22 cellular contexts compared by ENCODE assay signal in the genomic region with DNA sequence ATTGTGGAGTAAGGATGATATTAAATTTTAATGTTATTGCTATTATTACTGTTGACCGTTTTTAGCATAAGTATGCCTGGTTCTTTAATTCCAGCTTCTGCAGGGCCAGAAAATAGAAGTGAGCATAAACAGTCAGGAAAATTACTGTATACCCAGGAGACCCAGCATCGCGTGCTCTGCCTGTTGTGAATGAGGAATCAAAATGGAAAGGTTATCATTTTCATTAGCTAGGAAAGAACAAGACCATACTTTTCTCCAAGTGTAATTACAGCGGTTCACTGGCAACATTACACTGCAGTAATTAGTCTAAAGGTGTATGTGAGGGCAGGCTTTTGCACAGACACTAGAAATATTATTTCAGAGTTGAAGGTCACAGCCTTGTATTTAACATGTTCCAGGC.
DNase-seq lines count a peak whose midpoint lies in the region; ATAC-seq and FAIRE-seq lines count a peak whose summit lies in the region.
"Had no signal": no experiment of that assay in that cellular context is flagged by ENCODE, and none has a peak within 500 bp of the region (broad histone marks: within the 10 kb centered on the region; RNA-seq: fewer than 3 reads in every experiment).

No MANE protein-coding gene starts in this region.

- peak; percentile 25 for DNase-seq in COLO829 (ENCODE audit: low spot score)
- DNase-seq in NCI-H1417 treated with DMSO at 0.1 percent for 48 hours (lab: John Stamatoyannopoulos, UW), result peak; percentile 22
- peak; percentile 69 for DNase-seq in NCI-H748 treated with DMSO at 0.1 percent for 48 hours (lab: John Stamatoyannopoulos, UW)
- peak; percentile 50 for DNase-seq in fibroblast of peridontal ligament (ENCODE audit: extremely low read depth)
- no peak for DNase-seq in activated naive CD4-positive, alpha-beta T cell (lab: John Stamatoyannopoulos, UW)
- no peak for DNase-seq in frontal cortex (ENCODE audit: low spot score in 2 of 2)
- no peak for DNase-seq in stimulated activated CD4-positive, alpha-beta T cell treated with anti-CD3 and anti-CD28 coated beads, Interleukin-4, amount 100 ng/mL, for 1 hour
- DNase-seq: activated CD4-positive, alpha-beta T cell treated with anti-CD3 and anti-CD28 coated beads for 36 hours; activated CD8-positive, alpha-beta memory T cell treated with anti-CD3 and anti-CD28 coated beads, Interleukin-2, amount 10 ng/mL, durations not matched to agents 7 days and 5 days; adrenal gland; CD4-positive, CD25-positive, alpha-beta regulatory T cell; erythroblast; HFFc6; Kasumi-1; left ventricle myocardium inferior; NCI-H1694 treated with DMSO at 0.1 percent for 48 hours; NCI-H526; PC-9; stimulated activated CD4-positive, alpha-beta T cell treated with anti-CD3 and anti-CD28 coated beads, Interleukin-12 subunit alpha, Interleukin-12 subunit beta, amount 100 ng/mL, for 4 hours; thyroid gland had no signal

- no peak for ATAC-seq in HG03354 (IDR thresholded peaks at IDR 0.05; ENCODE audit: poor library complexity, severe bottlenecking, unreplicated experiment)
- ATAC-seq: activated CD4-positive, alpha-beta T cell treated with anti-CD3 and anti-CD28 coated beads for 36 hours; activated CD8-positive, alpha-beta memory T cell treated with anti-CD3 and anti-CD28 coated beads, Interleukin-2, amount 10 ng/mL, durations not matched to agents 7 days and 5 days had no signal

- no peak for FAIRE-seq in frontal cortex (lab: Jason Lieb, UNC)
- FAIRE-seq: HTR-8/SVneo had no signal

Comparison
In these comparisons a context has a peak if more than half of its experiments do, and no peak if none do; other contexts are left out.
1. DNase-seq: peak in COLO829 (single experiment), NCI-H1417 treated with DMSO at 0.1 percent for 48 hours (single experiment), NCI-H748 treated with DMSO at 0.1 percent for 48 hours (single experiment) and fibroblast of peridontal ligament (single experiment); none in activated naive CD4-positive, alpha-beta T cell (0 of 4), frontal cortex (0 of 2) and stimulated activated CD4-positive, alpha-beta T cell treated with anti-CD3 and anti-CD28 coated beads, Interleukin-4, amount 100 ng/mL, for 1 hour (single experiment).